ENCODE assay signal across 18 cellular contexts in genomic region chr9:68454579-68455334, GRCh38.
DNase-seq lines count a peak whose midpoint lies in the region; ATAC-seq and TF ChIP-seq lines count a peak whose summit lies in the region.
"Had no signal": no experiment of that assay in that cellular context is flagged by ENCODE, and none has a peak within 500 bp of the region (broad histone marks: within the 10 kb centered on the region; RNA-seq: fewer than 3 reads in every experiment).

No MANE protein-coding gene starts in this region.

- TF ChIP-seq POLR2A in gastroesophageal sphincter (IDR thresholded peaks at IDR 0.05) (no peak), prostate gland (IDR thresholded peaks at IDR 0.05) (no peak), uterus (IDR thresholded peaks at IDR 0.05) (no peak), breast epithelium (IDR thresholded peaks at IDR 0.05) (no peak)

- H3K27ac Mint-ChIP-seq in T-cell = no peak overlapping the region
- H3K27ac Mint-ChIP-seq: CD4-positive, alpha-beta T cell; IgD-negative memory B cell had no signal

- no peaks in the 10 kb centered on the region for H3K36me3 Mint-ChIP-seq in T-cell
- H3K36me3 Mint-ChIP-seq: IgD-negative memory B cell had no signal

- TF ChIP-seq EP300 in gastroesophageal sphincter (IDR thresholded peaks at IDR 0.05) = no peak

- H3K36me3 ChIP-seq in cardiac muscle cell (no peaks in the 10 kb centered on the region), gastroesophageal sphincter (peaks cover 0 to 2% of the 10 kb centered on the region in 2 donors), prostate gland (no peaks in the 10 kb centered on the region), uterus (no peaks in the 10 kb centered on the region), breast epithelium (no peaks in the 10 kb centered on the region)
- H3K36me3 ChIP-seq: BE2C had no signal

- DNase-seq in cardiac muscle cell (ENCODE audit: low read depth in 1 of 2, low spot score in 1 of 2) (no peak), left ventricle myocardium superior (no peak), prostate gland (ENCODE audit: low spot score) (no peak), uterus (no peak), T-cell (no peak), breast epithelium (ENCODE audit: low spot score in 2 of 2) (no peak), DMS114 treated with DMSO at 0.1 percent for 48 hours (lab: John Stamatoyannopoulos, UW; ENCODE audit: unreplicated experiment) (no peak)
- DNase-seq: 8988T; BE2C; CD4-positive, alpha-beta T cell; HCEC 1CT; Kasumi-1; MM.1S; NCI-H2227 treated with DMSO at 0.1 percent for 48 hours; NCI-H524 had no signal

- 43 to 45% methylated on average over 11 to 12 of the region's 13 CpGs for WGBS in gastroesophageal sphincter (ENCODE audit: low coverage in 1 of 2), 2 donors
- WGBS in prostate gland = 48% methylated on average over 13 of the region's 13 CpGs

- H3K9me3 Mint-ChIP-seq in T-cell = no peaks in the 10 kb centered on the region
- H3K9me3 Mint-ChIP-seq: CD4-positive, alpha-beta T cell; IgD-negative memory B cell had no signal

- no peaks in the 10 kb centered on the region for H3K4me1 Mint-ChIP-seq in T-cell

- peaks cover 0 to 16% of the 10 kb centered on the region in 2 donors for H3K27me3 Mint-ChIP-seq in T-cell

- TF ChIP-seq CTCF in cardiac muscle cell (IDR thresholded peaks at IDR 0.05; ENCODE audit: low read depth, low read length) (no peak), gastroesophageal sphincter (IDR thresholded peaks at IDR 0.05) (no peak), prostate gland (IDR thresholded peaks at IDR 0.05) (no peak), uterus (IDR thresholded peaks at IDR 0.05) (no peak), breast epithelium (IDR thresholded peaks at IDR 0.05) (no peak)

- H3K27me3 ChIP-seq in cardiac muscle cell (no peaks in the 10 kb centered on the region), gastroesophageal sphincter (no peaks in the 10 kb centered on the region), prostate gland (replicated peaks; ENCODE audit: insufficient read depth) (no peaks in the 10 kb centered on the region), uterus (no peaks in the 10 kb centered on the region), breast epithelium (no peaks in the 10 kb centered on the region)
- H3K27me3 ChIP-seq: BE2C had no signal

- CTCF ChIA-PET in T-cell (lab: Charles Lee) = no interaction called here

- H3K9me3 ChIP-seq in cardiac muscle cell (ENCODE audit: low read depth) (no peaks in the 10 kb centered on the region), gastroesophageal sphincter (no peaks in the 10 kb centered on the region), prostate gland (no peaks in the 10 kb centered on the region), uterus (no peaks in the 10 kb centered on the region), breast epithelium (no peaks in the 10 kb centered on the region)
- H3K9me3 ChIP-seq: BE2C had no signal

- intact Hi-C loops in left ventricle myocardium superior (cut with micrococcal nuclease) (no loop called here), prostate gland (cut with DNase I) (no loop called here), uterus (cut with DNase I; ENCODE audit: low total_unique reads) (no loop called here), breast epithelium (cut with DNase I; ENCODE audit: low total_unique reads) (no loop called here)

- H3K27ac ChIP-seq in cardiac muscle cell (peak overlapping the region; percentile 78), gastroesophageal sphincter (peak overlapping the region; percentile 78 to 95 (median 87)), prostate gland (peak overlapping the region; percentile 54 to 57), uterus (peak overlapping the region; percentile 78 to 92), breast epithelium (peak overlapping the region in 1 of 2 donors; percentile 8)

- ATAC-seq in left ventricle myocardium superior (no peak), gastroesophageal sphincter (peak; percentile 51), T-cell (replicated peaks in 1 of 4) (no peak)
- ATAC-seq: Panc1 had no signal

- H3K4me3 ChIP-seq in cardiac muscle cell = no peak overlapping the region
- no peak overlapping the region for H3K4me3 ChIP-seq in gastroesophageal sphincter
- H3K4me3 ChIP-seq in prostate gland = no peak overlapping the region
- no peak overlapping the region for H3K4me3 ChIP-seq in uterus
- no peak overlapping the region for H3K4me3 ChIP-seq in breast epithelium

- no peak overlapping the region for H3K4me3 Mint-ChIP-seq in T-cell
- H3K4me3 Mint-ChIP-seq: CD4-positive, alpha-beta T cell; IgD-negative memory B cell had no signal

- H3K4me1 ChIP-seq in cardiac muscle cell (ENCODE audit: low read depth) (peaks cover 41% of the 10 kb centered on the region), gastroesophageal sphincter (peaks cover 14 to 92% (median 16%) of the 10 kb centered on the region in 3 donors), prostate gland (replicated peaks) (no peaks in the 10 kb centered on the region), uterus (peaks cover 0 to 4% of the 10 kb centered on the region in 2 donors), breast epithelium (no peaks in the 10 kb centered on the region)
- H3K4me1 ChIP-seq: BE2C had no signal

- POLR2A ChIA-PET in T-cell (lab: Charles Lee) = no interaction called here
